19 cellular contexts compared by ENCODE assay signal in the genomic region with DNA sequence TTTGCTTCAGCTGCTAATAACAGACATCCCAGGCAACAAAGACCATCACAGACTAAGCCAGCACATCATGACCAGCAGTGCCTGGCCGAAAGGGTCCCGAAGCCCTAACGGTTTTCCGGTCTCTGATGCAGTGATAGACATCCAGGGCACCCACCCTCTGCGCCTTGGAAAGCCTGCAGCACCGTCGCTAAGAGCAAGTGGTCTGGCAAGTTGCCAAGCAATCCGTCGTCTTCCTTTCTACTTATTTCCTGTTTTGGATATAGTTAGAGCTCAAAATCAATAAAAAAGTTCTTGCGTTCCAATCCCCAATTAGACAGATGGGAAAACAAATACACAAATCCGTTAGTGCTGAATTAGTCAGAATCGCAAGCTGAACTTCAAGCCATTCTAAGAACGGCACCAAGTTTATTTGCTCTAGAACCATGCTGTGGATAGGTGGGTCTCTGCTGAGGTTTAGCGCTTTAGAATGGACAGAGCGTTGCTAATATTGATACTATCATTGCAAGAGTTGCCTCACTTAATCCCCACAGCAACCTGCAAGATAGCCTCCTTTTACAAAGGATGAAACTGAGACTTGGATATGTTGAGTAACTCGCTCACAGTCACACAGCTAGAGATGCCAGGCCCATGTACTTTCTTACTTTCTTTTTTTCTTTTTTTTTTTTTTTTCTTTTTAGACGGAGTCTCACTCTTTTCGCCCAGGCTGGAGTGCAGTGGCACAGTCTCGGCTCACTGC.
DNase-seq lines count a peak whose midpoint lies in the region; ATAC-seq, FAIRE-seq and TF ChIP-seq lines count a peak whose summit lies in the region.
"Had no signal": no experiment of that assay in that cellular context is flagged by ENCODE, and none has a peak within 500 bp of the region (broad histone marks: within the 10 kb centered on the region; RNA-seq: fewer than 3 reads in every experiment).

No MANE protein-coding gene starts in this region.

- H3K4me1 ChIP-seq in left ventricle myocardium inferior (no peaks in the 10 kb centered on the region), K562 (replicated peaks in 1 of 2; ENCODE audit: control insufficient read depth in 2 of 2, insufficient read depth in 2 of 2, low read length in 2 of 2) (no peaks in the 10 kb centered on the region), vagina (peaks cover 5% of the 10 kb centered on the region)

- peaks cover 2% of the 10 kb centered on the region for H3K9me1 ChIP-seq in K562 (ENCODE audit: control insufficient read depth, insufficient read depth, low read length)

- no peak for TF ChIP-seq RAD21 in K562 (CRISPR knock-in tag; conservative IDR thresholded peaks at IDR 0.05 in 1 of 2, IDR thresholded peaks at IDR 0.05 in 1 of 2)

- TF ChIP-seq POLR2A in K562 (conservative IDR thresholded peaks at IDR 0.05) (no peak), vagina (IDR thresholded peaks at IDR 0.05) (no peak)

- TF ChIP-seq CTCF in left ventricle myocardium inferior (IDR thresholded peaks at IDR 0.05; ENCODE audit: borderline replicate concordance) (no peak), K562 (IDR thresholded peaks at IDR 0.05 in 2 of 3, conservative IDR thresholded peaks at IDR 0.05 in 1 of 3; ENCODE audit: insufficient read depth in 2 of 3, low read depth in 1 of 3, low read length in 3 of 3) (no peak), vagina (IDR thresholded peaks at IDR 0.05) (no peak)

- no peak for TF ChIP-seq EP300 in K562 (IDR thresholded peaks at IDR 0.05; ENCODE audit: low read length)

- CTCF ChIA-PET in K562 (lab: Yijun Ruan, JAX; ENCODE audit: low intra/inter-chr PET ratio) = no interaction called here

- no peaks in the 10 kb centered on the region for H3K79me2 ChIP-seq in K562 (ENCODE audit: control insufficient read depth, insufficient read depth, low read length)

- no peaks in the 10 kb centered on the region for H4K20me1 ChIP-seq in K562 (replicated peaks; ENCODE audit: control insufficient read depth, insufficient read depth, low read length)

- POLR2A ChIA-PET in K562 (lab: Yijun Ruan, JAX) = interaction anchor here (1.1 to 2.3 kb wide), 3 partner anchors 10 to 336 kb away, joined by 3 to 7 read pairs (median 4); a partner anchor contains a TSS

- H3K27me3 ChIP-seq in left ventricle myocardium inferior (ENCODE audit: low read depth) (no peaks in the 10 kb centered on the region), K562 (ENCODE audit: control insufficient read depth in 2 of 2, insufficient read depth in 2 of 2, low read length in 2 of 2) (no peaks in the 10 kb centered on the region), vagina (no peaks in the 10 kb centered on the region)
- H3K27me3 ChIP-seq: MG63, SJCRH30 had no signal

- WGBS in K562 (ENCODE audit: insufficient coverage, low coverage, missing lambda C conversion rate) = 89% methylated on average over 19 of the region's 19 CpGs

- H3K4me2 ChIP-seq in K562 (ENCODE audit: insufficient read depth, low read length) = no peak overlapping the region

- no peaks in the 10 kb centered on the region for H3K9me3 ChIP-seq in left ventricle myocardium inferior (replicated peaks)
- H3K9me3 ChIP-seq in K562 (replicated peaks; ENCODE audit: control insufficient read depth, insufficient read depth, low read depth, low read length) = no peaks in the 10 kb centered on the region
- H3K9me3 ChIP-seq in vagina = no peaks in the 10 kb centered on the region
- H3K9me3 ChIP-seq: MG63, SJCRH30 had no signal

- H3K9ac ChIP-seq in K562 (ENCODE audit: insufficient read depth in 1 of 2, low read depth in 2 of 2, low read length in 2 of 2) = no peak overlapping the region
- H3K9ac ChIP-seq: GM23248 had no signal

- FAIRE-seq in K562 (lab: Jason Lieb, UNC) = no peak
- FAIRE-seq: RCC 7860, TTC549 had no signal

- H3K27ac ChIP-seq in left ventricle myocardium inferior (replicated peaks) (no peak overlapping the region), K562 (ENCODE audit: extremely low read depth, low read depth, low read length) (no peak overlapping the region), vagina (peak overlapping the region; percentile 5)
- H3K27ac ChIP-seq: GM23248, SJCRH30 had no signal

- H3K4me3 ChIP-seq in left ventricle myocardium inferior (peak overlapping the region; percentile 1), K562 (no peak overlapping the region), vagina (no peak overlapping the region)
- H3K4me3 ChIP-seq: GM23248, MG63, SJCRH30 had no signal

- DNase-seq in left ventricle myocardium inferior (no peak), Right ventricle myocardium superior (no peak), NCI-H146 treated with DMSO at 0.1 percent for 48 hours (lab: John Stamatoyannopoulos, UW; ENCODE audit: unreplicated experiment) (peak; percentile 10), K562 (ENCODE audit: extremely low read depth in 1 of 4, low spot score in 3 of 4) (no peak), vagina (ENCODE audit: extremely low spot score in 2 of 2) (no peak), NCI-H1930 (lab: John Stamatoyannopoulos, UW) (no peak)
- DNase-seq: activated CD4-positive, alpha-beta T cell treated with anti-CD3 and anti-CD28 coated beads, Interleukin-2, amount 50 U/mL, for 1 hour; activated CD8-positive, alpha-beta memory T cell treated with anti-CD3 and anti-CD28 coated beads, Interleukin-2, amount 10 ng/mL, durations not matched to agents 7 days and 5 days; CD8-positive, alpha-beta T cell; GM23248; MG63; NCI-H1694; NCI-H226; SJCRH30; stimulated activated CD4-positive, alpha-beta T cell treated with anti-CD3 and anti-CD28 coated beads, Interleukin-15, amount 100 ng/mL, for 24 hours; T-helper 1 cell had no signal

- no TSS peak for BruUV-seq in K562 (replicated peaks; lab: Mats Ljungman, UMichigan)

- H3K36me3 ChIP-seq in left ventricle myocardium inferior = peaks cover 10% of the 10 kb centered on the region
- H3K36me3 ChIP-seq in K562 (ENCODE audit: control insufficient read depth, insufficient read depth, low read length) = peaks cover 24% of the 10 kb centered on the region
- no peaks in the 10 kb centered on the region for H3K36me3 ChIP-seq in vagina
- H3K36me3 ChIP-seq: MG63, SJCRH30 had no signal

- intact Hi-C loops in left ventricle myocardium inferior (cut with micrococcal nuclease) (no loop called here), Right ventricle myocardium superior (cut with DNase I) (loop anchor here (10.0 kb wide), 1 partner anchor 275 kb away; a partner anchor contains a TSS), K562 (cut with micrococcal nuclease) (no loop called here), vagina (cut with DNase I) (loop anchor here (10.0 kb wide), 2 partner anchors 55 to 335 kb away; a partner anchor contains a TSS)

- in situ Hi-C loops in K562 (cut with MboI) = no loop called here

- no peak overlapping the region for H2AFZ ChIP-seq in K562 (ENCODE audit: low read depth, low read length)
- H2AFZ ChIP-seq: GM23248 had no signal

- ATAC-seq in Right ventricle myocardium superior (ENCODE audit: poor library complexity) = no peak
- ATAC-seq in K562 = no peak
- ATAC-seq in activated CD4-positive, CD25-positive, alpha-beta regulatory T cell treated with anti-CD3 and anti-CD28 coated beads, Interleukin-2, amount 50 U/mL, for 24 hours = no peak
- ATAC-seq: activated CD8-positive, alpha-beta memory T cell treated with anti-CD3 and anti-CD28 coated beads, Interleukin-2, amount 10 ng/mL, durations not matched to agents 7 days and 5 days; CD8-positive, alpha-beta T cell had no signal

TF ChIP-seq in K562, 482 proteins besides CTCF, POLR2A, EP300 and RAD21:
- TF ChIP-seq NFIX (CRISPR knock-in tag; IDR thresholded peaks at IDR 0.05; ENCODE audit: low read depth) (peak; percentile 89), NFIC (IDR thresholded peaks at IDR 0.05) (peak; percentile 94)
- TF ChIP-seq, protein P1, sequence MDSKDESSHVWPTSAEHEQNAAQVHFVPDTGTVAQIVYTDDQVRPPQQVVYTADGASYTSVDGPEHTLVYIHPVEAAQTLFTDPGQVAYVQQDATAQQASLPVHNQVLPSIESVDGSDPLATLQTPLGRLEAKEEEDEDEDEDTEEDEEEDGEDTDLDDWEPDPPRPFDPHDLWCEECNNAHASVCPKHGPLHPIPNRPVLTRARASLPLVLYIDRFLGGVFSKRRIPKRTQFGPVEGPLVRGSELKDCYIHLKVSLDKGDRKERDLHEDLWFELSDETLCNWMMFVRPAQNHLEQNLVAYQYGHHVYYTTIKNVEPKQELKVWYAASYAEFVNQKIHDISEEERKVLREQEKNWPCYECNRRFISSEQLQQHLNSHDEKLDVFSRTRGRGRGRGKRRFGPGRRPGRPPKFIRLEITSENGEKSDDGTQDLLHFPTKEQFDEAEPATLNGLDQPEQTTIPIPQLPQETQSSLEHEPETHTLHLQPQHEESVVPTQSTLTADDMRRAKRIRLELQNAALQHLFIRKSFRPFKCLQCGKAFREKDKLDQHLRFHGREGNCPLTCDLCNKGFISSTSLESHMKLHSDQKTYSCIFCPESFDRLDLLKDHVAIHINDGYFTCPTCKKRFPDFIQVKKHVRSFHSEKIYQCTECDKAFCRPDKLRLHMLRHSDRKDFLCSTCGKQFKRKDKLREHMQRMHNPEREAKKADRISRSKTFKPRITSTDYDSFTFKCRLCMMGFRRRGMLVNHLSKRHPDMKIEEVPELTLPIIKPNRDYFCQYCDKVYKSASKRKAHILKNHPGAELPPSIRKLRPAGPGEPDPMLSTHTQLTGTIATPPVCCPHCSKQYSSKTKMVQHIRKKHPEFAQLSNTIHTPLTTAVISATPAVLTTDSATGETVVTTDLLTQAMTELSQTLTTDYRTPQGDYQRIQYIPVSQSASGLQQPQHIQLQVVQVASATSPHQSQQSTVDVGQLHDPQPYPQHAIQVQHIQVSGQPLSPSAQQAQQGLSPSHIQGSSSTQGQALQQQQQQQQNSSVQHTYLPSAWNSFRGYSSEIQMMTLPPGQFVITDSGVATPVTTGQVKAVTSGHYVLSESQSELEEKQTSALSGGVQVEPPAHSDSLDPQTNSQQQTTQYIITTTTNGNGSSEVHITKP (IDR thresholded peaks at IDR 0.05; ENCODE audit: partially characterized antibody) = no peak

Comparison
In these comparisons a context has a peak if more than half of its experiments do, and no peak if none do; other contexts are left out.
1. intact Hi-C loops: an anchor here in Right ventricle myocardium superior (10.0 kb wide) and vagina (10.0 kb wide); none called in left ventricle myocardium inferior and K562.